In the genomic region with DNA sequence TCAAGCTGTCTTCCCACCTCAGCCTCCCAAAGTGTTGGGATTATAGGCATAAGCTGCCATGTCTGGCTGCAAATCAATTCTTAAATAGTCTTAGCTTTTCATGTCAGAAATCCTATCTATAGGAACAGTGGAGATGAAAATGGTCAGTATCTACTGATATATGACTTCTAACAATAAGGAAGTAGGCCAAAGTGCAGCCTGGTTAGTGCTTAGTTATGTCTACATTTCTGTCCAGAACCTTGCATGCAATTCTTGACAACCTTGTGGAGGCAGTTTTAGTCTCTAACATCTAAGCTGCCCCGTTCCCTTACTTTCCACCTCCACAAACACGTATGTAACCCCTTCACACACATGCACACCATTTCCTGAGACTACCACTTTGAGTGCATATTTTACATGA, we compare ENCODE assay signal across 2 cellular contexts.
TF ChIP-seq lines count a peak whose summit lies in the region.

No MANE protein-coding gene starts in this region.

TF ChIP-seq in GM23338, 12 proteins besides CTCF, POLR2A, EP300 and RAD21 (continued from another document and continues in another):
- TF ChIP-seq, protein P1, sequence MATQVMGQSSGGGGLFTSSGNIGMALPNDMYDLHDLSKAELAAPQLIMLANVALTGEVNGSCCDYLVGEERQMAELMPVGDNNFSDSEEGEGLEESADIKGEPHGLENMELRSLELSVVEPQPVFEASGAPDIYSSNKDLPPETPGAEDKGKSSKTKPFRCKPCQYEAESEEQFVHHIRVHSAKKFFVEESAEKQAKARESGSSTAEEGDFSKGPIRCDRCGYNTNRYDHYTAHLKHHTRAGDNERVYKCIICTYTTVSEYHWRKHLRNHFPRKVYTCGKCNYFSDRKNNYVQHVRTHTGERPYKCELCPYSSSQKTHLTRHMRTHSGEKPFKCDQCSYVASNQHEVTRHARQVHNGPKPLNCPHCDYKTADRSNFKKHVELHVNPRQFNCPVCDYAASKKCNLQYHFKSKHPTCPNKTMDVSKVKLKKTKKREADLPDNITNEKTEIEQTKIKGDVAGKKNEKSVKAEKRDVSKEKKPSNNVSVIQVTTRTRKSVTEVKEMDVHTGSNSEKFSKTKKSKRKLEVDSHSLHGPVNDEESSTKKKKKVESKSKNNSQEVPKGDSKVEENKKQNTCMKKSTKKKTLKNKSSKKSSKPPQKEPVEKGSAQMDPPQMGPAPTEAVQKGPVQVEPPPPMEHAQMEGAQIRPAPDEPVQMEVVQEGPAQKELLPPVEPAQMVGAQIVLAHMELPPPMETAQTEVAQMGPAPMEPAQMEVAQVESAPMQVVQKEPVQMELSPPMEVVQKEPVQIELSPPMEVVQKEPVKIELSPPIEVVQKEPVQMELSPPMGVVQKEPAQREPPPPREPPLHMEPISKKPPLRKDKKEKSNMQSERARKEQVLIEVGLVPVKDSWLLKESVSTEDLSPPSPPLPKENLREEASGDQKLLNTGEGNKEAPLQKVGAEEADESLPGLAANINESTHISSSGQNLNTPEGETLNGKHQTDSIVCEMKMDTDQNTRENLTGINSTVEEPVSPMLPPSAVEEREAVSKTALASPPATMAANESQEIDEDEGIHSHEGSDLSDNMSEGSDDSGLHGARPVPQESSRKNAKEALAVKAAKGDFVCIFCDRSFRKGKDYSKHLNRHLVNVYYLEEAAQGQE (IDR thresholded peaks at IDR 0.05; ENCODE audit: unreplicated experiment), result no peak
- TF ChIP-seq ZNF462 (CRISPR knock-in tag; IDR thresholded peaks at IDR 0.05) (no peak), ZNF114 (CRISPR knock-in tag; IDR thresholded peaks at IDR 0.05) (no peak), EZH2 (IDR thresholded peaks at IDR 0.05; ENCODE audit: low read depth, unreplicated experiment) (no peak), STAT1 (IDR thresholded peaks at IDR 0.05; ENCODE audit: unreplicated experiment) (no peak), JUNB (IDR thresholded peaks at IDR 0.05; ENCODE audit: unreplicated experiment) (no peak), CREB1 (CRISPR knock-in tag; IDR thresholded peaks at IDR 0.05; ENCODE audit: low read depth) (no peak), POLR2AphosphoS5 (IDR thresholded peaks at IDR 0.05; ENCODE audit: low read depth) (no peak), NANOG (IDR thresholded peaks at IDR 0.05; ENCODE audit: borderline replicate concordance) (no peak)
- TF ChIP-seq, protein P2, sequence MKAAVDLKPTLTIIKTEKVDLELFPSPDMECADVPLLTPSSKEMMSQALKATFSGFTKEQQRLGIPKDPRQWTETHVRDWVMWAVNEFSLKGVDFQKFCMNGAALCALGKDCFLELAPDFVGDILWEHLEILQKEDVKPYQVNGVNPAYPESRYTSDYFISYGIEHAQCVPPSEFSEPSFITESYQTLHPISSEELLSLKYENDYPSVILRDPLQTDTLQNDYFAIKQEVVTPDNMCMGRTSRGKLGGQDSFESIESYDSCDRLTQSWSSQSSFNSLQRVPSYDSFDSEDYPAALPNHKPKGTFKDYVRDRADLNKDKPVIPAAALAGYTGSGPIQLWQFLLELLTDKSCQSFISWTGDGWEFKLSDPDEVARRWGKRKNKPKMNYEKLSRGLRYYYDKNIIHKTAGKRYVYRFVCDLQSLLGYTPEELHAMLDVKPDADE (IDR thresholded peaks at IDR 0.05), result no peak

TF ChIP-seq in WTC11, 78 proteins besides CTCF, POLR2A, EP300 and RAD21 (continued from another document):
- TF ChIP-seq, protein P3, sequence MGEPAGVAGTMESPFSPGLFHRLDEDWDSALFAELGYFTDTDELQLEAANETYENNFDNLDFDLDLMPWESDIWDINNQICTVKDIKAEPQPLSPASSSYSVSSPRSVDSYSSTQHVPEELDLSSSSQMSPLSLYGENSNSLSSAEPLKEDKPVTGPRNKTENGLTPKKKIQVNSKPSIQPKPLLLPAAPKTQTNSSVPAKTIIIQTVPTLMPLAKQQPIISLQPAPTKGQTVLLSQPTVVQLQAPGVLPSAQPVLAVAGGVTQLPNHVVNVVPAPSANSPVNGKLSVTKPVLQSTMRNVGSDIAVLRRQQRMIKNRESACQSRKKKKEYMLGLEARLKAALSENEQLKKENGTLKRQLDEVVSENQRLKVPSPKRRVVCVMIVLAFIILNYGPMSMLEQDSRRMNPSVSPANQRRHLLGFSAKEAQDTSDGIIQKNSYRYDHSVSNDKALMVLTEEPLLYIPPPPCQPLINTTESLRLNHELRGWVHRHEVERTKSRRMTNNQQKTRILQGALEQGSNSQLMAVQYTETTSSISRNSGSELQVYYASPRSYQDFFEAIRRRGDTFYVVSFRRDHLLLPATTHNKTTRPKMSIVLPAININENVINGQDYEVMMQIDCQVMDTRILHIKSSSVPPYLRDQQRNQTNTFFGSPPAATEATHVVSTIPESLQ (CRISPR knock-in tag; IDR thresholded peaks at IDR 0.05), result no peak
- TF ChIP-seq ZBTB21 (CRISPR knock-in tag; IDR thresholded peaks at IDR 0.05; ENCODE audit: borderline replicate concordance) (no peak), ZNF396 (CRISPR knock-in tag; IDR thresholded peaks at IDR 0.05; ENCODE audit: borderline replicate concordance) (no peak), RORB (CRISPR knock-in tag; IDR thresholded peaks at IDR 0.05) (no peak), FOXP4 (CRISPR knock-in tag; IDR thresholded peaks at IDR 0.05) (no peak), E2F1 (CRISPR knock-in tag; IDR thresholded peaks at IDR 0.05) (no peak), TEAD4 (CRISPR knock-in tag; IDR thresholded peaks at IDR 0.05) (no peak)
- TF ChIP-seq, protein P4, sequence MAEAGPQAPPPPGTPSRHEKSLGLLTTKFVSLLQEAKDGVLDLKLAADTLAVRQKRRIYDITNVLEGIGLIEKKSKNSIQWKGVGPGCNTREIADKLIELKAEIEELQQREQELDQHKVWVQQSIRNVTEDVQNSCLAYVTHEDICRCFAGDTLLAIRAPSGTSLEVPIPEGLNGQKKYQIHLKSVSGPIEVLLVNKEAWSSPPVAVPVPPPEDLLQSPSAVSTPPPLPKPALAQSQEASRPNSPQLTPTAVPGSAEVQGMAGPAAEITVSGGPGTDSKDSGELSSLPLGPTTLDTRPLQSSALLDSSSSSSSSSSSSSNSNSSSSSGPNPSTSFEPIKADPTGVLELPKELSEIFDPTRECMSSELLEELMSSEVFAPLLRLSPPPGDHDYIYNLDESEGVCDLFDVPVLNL (CRISPR knock-in tag; IDR thresholded peaks at IDR 0.05; ENCODE audit: borderline replicate concordance, low read depth), result no peak
